20 cellular contexts compared by ENCODE assay signal in the genomic region with DNA sequence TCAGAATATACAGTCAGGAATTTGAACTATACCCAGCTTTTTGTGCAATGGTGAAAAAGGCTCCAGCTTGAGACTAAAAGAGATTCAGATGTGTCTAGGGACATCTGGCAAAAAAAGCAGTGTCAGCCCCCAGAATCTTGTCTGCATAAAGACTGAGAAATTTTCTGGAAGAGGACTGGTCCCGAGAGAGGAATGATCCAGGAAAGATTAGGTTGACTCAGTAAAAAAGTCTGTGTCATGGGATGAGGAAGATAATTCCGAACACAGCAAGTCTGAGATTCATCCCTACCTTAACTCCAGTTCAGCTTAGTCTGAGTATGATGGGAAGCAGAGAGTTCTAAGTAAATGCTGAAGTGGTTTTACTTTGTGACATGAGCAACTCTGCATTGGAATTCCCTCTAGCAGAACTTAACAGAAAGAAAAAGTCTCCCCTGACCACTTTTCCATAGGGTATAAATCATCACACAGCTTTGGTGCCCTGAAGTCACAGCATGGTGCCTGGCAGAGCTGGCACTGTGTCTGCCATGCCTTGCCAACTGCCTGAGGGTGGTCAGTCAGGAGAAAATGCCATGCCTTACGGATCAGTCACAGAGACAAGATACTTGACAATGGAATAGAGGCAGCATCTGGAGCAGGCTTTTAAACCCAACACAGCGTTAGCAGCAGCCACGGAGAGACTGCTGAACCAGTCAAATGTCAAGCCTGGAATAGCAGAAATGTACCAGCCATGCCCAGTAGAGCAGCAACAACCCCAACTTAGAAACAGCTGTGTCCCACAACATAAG.
DNase-seq lines count a peak whose midpoint lies in the region; ATAC-seq and TF ChIP-seq lines count a peak whose summit lies in the region.
"Had no signal": no experiment of that assay in that cellular context is flagged by ENCODE, and none has a peak within 500 bp of the region (broad histone marks: within the 10 kb centered on the region; RNA-seq: fewer than 3 reads in every experiment).

No MANE protein-coding gene starts in this region.

- H3K18ac ChIP-seq in neuronal stem cell (ENCODE audit: low read length) = no peak overlapping the region

- H3K36me3 Mint-ChIP-seq in dendritic cell treated with granulocyte-macrophage colony-stimulating factor and Interleukin-4, amounts not matched to agents 40 ng/mL and 50 ng/mL, for 4 days (ENCODE audit: low read depth) = no peaks in the 10 kb centered on the region
- H3K36me3 Mint-ChIP-seq in CD4-positive, alpha-beta memory T cell = no peaks in the 10 kb centered on the region
- H3K36me3 Mint-ChIP-seq: T-cell had no signal

- H3K23ac ChIP-seq in neuronal stem cell (ENCODE audit: low read depth, low read length, poor library complexity) = no peak overlapping the region

- H2BK15ac ChIP-seq in neuronal stem cell (ENCODE audit: low read length) = no peak overlapping the region

- H3K14ac ChIP-seq in neuronal stem cell (ENCODE audit: low read length) = no peak overlapping the region

- H4K91ac ChIP-seq in neuronal stem cell (ENCODE audit: low read depth, low read length, poor library complexity) = no peak overlapping the region

- CTCF ChIA-PET in CD4-positive, alpha-beta memory T cell (lab: Charles Lee; ENCODE audit: partially characterized antibody) = no interaction called here

- H2BK5ac ChIP-seq in neuronal stem cell (ENCODE audit: low read length) = no peak overlapping the region

- peaks cover 2% of the 10 kb centered on the region for H3K27me3 Mint-ChIP-seq in dendritic cell treated with granulocyte-macrophage colony-stimulating factor and Interleukin-4, amounts not matched to agents 40 ng/mL and 50 ng/mL, for 4 days
- H3K27me3 Mint-ChIP-seq in CD4-positive, alpha-beta memory T cell = no peaks in the 10 kb centered on the region
- H3K27me3 Mint-ChIP-seq: T-cell had no signal

- H3K4me3 ChIP-seq in neuronal stem cell (ENCODE audit: low read length in 2 of 2) (peak overlapping the region in 1 of 2 donors; percentile 32), mucosa of descending colon (no peak overlapping the region)
- no peak overlapping the region for H3K4me3 ChIP-seq in CD4-positive, alpha-beta memory T cell (ENCODE audit: low read length in 2 of 2)
- H3K4me3 ChIP-seq: tibial artery had no signal

- ATAC-seq in Right ventricle myocardium superior (ENCODE audit: poor library complexity) (peak; percentile 23), mucosa of descending colon (no peak)
- ATAC-seq: activated CD4-positive, CD25-positive, alpha-beta regulatory T cell treated with anti-CD3 and anti-CD28 coated beads, Interleukin-2, amount 50 U/mL, for 24 hours; esophagus mucosa; HCT116; Panc1; T-cell had no signal

- no peak overlapping the region for H3K4me2 ChIP-seq in neuronal stem cell (ENCODE audit: insufficient read depth, low read length, poor library complexity, severe bottlenecking)

- no peaks in the 10 kb centered on the region for H3K27me3 ChIP-seq in neuronal stem cell (ENCODE audit: control insufficient read depth in 3 of 3, insufficient read depth in 3 of 3, low read depth in 1 of 3, low read length in 3 of 3)
- H3K27me3 ChIP-seq in CD4-positive, alpha-beta memory T cell (ENCODE audit: insufficient read depth, low read length) = no peaks in the 10 kb centered on the region
- H3K27me3 ChIP-seq: tibial artery had no signal

- no peak for TF ChIP-seq CTCF in mucosa of descending colon (IDR thresholded peaks at IDR 0.05)

- no peak overlapping the region for H2AK5ac ChIP-seq in neuronal stem cell (ENCODE audit: low read depth, low read length)

- H3K9ac ChIP-seq in neuronal stem cell (ENCODE audit: low read depth, low read length, poor library complexity) = no peak overlapping the region

- no CpG with 5 or more reads among the region's 5 CpGs for WGBS in neuronal stem cell (ENCODE audit: extremely low coverage in 2 of 2, insufficient read length in 2 of 2, insufficient replicate concordance in 1 of 2), 2 donors

- no peak overlapping the region for H2BK120ac ChIP-seq in neuronal stem cell (ENCODE audit: low read depth, low read length)

- no peak overlapping the region for H4K8ac ChIP-seq in neuronal stem cell (ENCODE audit: low read depth, low read length)

- H3K4me1 ChIP-seq in neuronal stem cell (ENCODE audit: control insufficient read depth in 2 of 2, insufficient read depth in 1 of 2, low read depth in 1 of 2, low read length in 2 of 2) (peaks cover 0 to 4% of the 10 kb centered on the region in 2 donors), mucosa of descending colon (ENCODE audit: low read depth) (no peaks in the 10 kb centered on the region)
- H3K4me1 ChIP-seq in CD4-positive, alpha-beta memory T cell (ENCODE audit: insufficient read depth, low read length) = no peaks in the 10 kb centered on the region
- H3K4me1 ChIP-seq: tibial artery had no signal

- no peak overlapping the region for H3K4me3 Mint-ChIP-seq in dendritic cell treated with granulocyte-macrophage colony-stimulating factor and Interleukin-4, amounts not matched to agents 40 ng/mL and 50 ng/mL, for 4 days
- no peak overlapping the region for H3K4me3 Mint-ChIP-seq in CD4-positive, alpha-beta memory T cell
- H3K4me3 Mint-ChIP-seq: T-cell had no signal

- POLR2A ChIA-PET in CD4-positive, alpha-beta memory T cell (lab: Charles Lee; ENCODE audit: partially characterized antibody) = no interaction called here

- peaks cover 50% of the 10 kb centered on the region for H3K4me1 Mint-ChIP-seq in dendritic cell treated with granulocyte-macrophage colony-stimulating factor and Interleukin-4, amounts not matched to agents 40 ng/mL and 50 ng/mL, for 4 days (ENCODE audit: low read depth)
- no peaks in the 10 kb centered on the region for H3K4me1 Mint-ChIP-seq in CD4-positive, alpha-beta memory T cell
- H3K4me1 Mint-ChIP-seq: T-cell had no signal

- no peak overlapping the region for H3K27ac ChIP-seq in neuronal stem cell (replicated peaks; ENCODE audit: low read length)
- no peak overlapping the region for H3K27ac ChIP-seq in CD4-positive, alpha-beta memory T cell (ENCODE audit: low read depth, low read length)
- H3K27ac ChIP-seq: tibial artery had no signal

- H3K9me3 ChIP-seq in neuronal stem cell (replicated peaks in 1 of 2; ENCODE audit: control insufficient read depth in 2 of 2, insufficient read depth in 1 of 2, low read depth in 1 of 2, low read length in 2 of 2) (no peaks in the 10 kb centered on the region), mucosa of descending colon (no peaks in the 10 kb centered on the region)
- no peaks in the 10 kb centered on the region for H3K9me3 ChIP-seq in CD4-positive, alpha-beta memory T cell (ENCODE audit: control insufficient read depth in 1 of 2, low read length in 2 of 2)
- H3K9me3 ChIP-seq: tibial artery had no signal

- no peak overlapping the region for H3K4ac ChIP-seq in neuronal stem cell (ENCODE audit: low read length)

- peak overlapping the region; percentile 60 for H2AFZ ChIP-seq in neuronal stem cell (ENCODE audit: low read length)

- DNase-seq in Right ventricle myocardium superior (no peak), cardiac septum (ENCODE audit: low spot score) (no peak), neuronal stem cell (ENCODE audit: low spot score) (no peak), mucosa of descending colon (no peak), NK-92 (lab: John Stamatoyannopoulos, UW; ENCODE audit: unreplicated experiment) (no peak)
- no peak for DNase-seq in CD4-positive, alpha-beta memory T cell
- DNase-seq in activated naive CD4-positive, alpha-beta T cell treated with anti-CD3 and anti-CD28 coated beads, Interleukin-2, amount 50 U/mL, for 16 hours = no peak
- DNase-seq: ACHN; activated effector memory CD4-positive, alpha-beta T cell treated with Interleukin-2 at 50 U/mL for 16 hours; aorta; hypothalamus; NCI-H526; stimulated activated CD4-positive, alpha-beta T cell treated with anti-CD3 and anti-CD28 coated beads, Interleukin-2, amount 100 ng/mL, for 24 hours; T-cell; tibial artery had no signal

- H3K79me1 ChIP-seq in neuronal stem cell (ENCODE audit: low read depth, low read length) = no peaks in the 10 kb centered on the region

- H3K9me3 Mint-ChIP-seq in dendritic cell treated with granulocyte-macrophage colony-stimulating factor and Interleukin-4, amounts not matched to agents 40 ng/mL and 50 ng/mL, for 4 days = no peaks in the 10 kb centered on the region
- H3K9me3 Mint-ChIP-seq in CD4-positive, alpha-beta memory T cell = peaks cover 0 to 4% (median 0%) of the 10 kb centered on the region in 8 donors

- intact Hi-C loops in Right ventricle myocardium superior (cut with DNase I) (no loop called here), cardiac septum (cut with DNase I) (no loop called here), mucosa of descending colon (cut with DNase I, micrococcal nuclease) (no loop called here)
- intact Hi-C loops in dendritic cell treated with granulocyte-macrophage colony-stimulating factor and Interleukin-4, amounts not matched to agents 40 ng/mL and 50 ng/mL, for 4 days (cut with micrococcal nuclease) = loop anchor here (2.0 to 10.0 kb wide), 2 partner anchors 369 to 995 kb away; no protein-coding TSS in a partner anchor
- intact Hi-C loops in CD4-positive, alpha-beta memory T cell (cut with micrococcal nuclease) = no loop called here

- peak overlapping the region; percentile 93 for H3K27ac Mint-ChIP-seq in dendritic cell treated with granulocyte-macrophage colony-stimulating factor and Interleukin-4, amounts not matched to agents 40 ng/mL and 50 ng/mL, for 4 days
- no peak overlapping the region for H3K27ac Mint-ChIP-seq in CD4-positive, alpha-beta memory T cell
- H3K27ac Mint-ChIP-seq: T-cell had no signal

- no peaks in the 10 kb centered on the region for H3K36me3 ChIP-seq in neuronal stem cell (replicated peaks in 1 of 2; ENCODE audit: control insufficient read depth in 2 of 2, insufficient read depth in 2 of 2, low read length in 2 of 2)
- H3K36me3 ChIP-seq in CD4-positive, alpha-beta memory T cell (ENCODE audit: insufficient read depth, low read length) = no peaks in the 10 kb centered on the region
- H3K36me3 ChIP-seq in mucosa of descending colon (ENCODE audit: low read depth) = no peaks in the 10 kb centered on the region
- H3K36me3 ChIP-seq: tibial artery had no signal

- no peak overlapping the region for H2BK12ac ChIP-seq in neuronal stem cell (ENCODE audit: low read length)
